Comparison of ENCODE assay signal across 9 cellular contexts in the genomic region with DNA sequence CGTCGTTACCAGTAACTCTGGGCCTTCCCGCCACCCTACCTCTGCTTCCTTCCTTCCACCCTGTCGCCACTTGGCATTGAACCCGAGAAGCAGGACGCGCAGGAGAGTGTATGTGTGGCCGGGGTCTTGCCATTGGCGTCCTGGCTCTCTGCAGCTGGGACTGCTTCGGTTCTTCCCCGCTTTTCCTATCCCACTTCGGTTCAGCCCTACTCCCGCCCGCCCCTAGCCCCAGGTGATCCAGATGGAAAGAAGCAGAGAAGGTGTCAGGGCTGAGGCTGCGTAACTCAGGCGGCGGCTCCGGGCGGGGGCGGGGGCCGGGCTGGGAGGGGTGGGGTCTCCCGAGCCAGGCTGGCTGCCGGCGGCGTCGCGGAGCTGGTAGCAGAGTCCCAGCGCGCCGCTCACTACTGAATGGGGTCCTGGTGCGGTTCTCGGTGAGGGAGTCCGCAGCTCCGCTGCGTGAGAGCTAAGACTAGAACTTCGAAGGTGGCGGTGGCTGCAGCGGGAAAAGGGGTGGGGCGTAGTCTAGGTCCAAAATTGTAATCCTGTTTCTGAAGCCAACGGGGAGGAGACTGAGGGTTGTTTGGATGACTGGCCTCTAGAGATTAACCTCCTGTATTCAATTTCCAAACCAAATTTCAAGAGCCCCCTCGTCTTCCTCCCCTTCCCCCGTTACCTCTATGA. TPM values are rescaled to one million over a fixed set of nuclear protein-coding genes. Genes with fewer than 3 reads are reported as not detected.
DNase-seq lines count a peak whose midpoint lies in the region; ATAC-seq and TF ChIP-seq lines count a peak whose summit lies in the region.
"Had no signal": no experiment of that assay in that cellular context is flagged by ENCODE, and none has a peak within 500 bp of the region (broad histone marks: within the 10 kb centered on the region; RNA-seq: fewer than 3 reads in every experiment).

No MANE protein-coding gene starts in this region.

- peaks cover 0 to 18% (median 0%) of the 10 kb centered on the region in 4 donors for H3K4me1 ChIP-seq in right lobe of liver
- H3K4me1 ChIP-seq in thyroid gland, result peaks cover 0 to 14% of the 10 kb centered on the region in 2 donors

- no peaks in the 10 kb centered on the region for H3K36me3 ChIP-seq in right lobe of liver
- H3K36me3 ChIP-seq in thyroid gland, result no peaks in the 10 kb centered on the region

- H3K4me3 ChIP-seq in right lobe of liver (peak overlapping the region; percentile 12 to 40 (median 23)), thyroid gland (replicated peaks in 1 of 3) (peak overlapping the region in 1 of 3 donors; percentile 38)

- DNase-seq in D341Med (ENCODE audit: low spot score) (peak; percentile 34), NCI-H69 (lab: John Stamatoyannopoulos, UW) (peak; percentile 66), dedifferentiated amniotic fluid mesenchymal stem cell (ENCODE audit: extremely low spot score) (peak; percentile 67), right lobe of liver (peak in 2 of 3 donors; percentile 20 to 35), thyroid gland (peak; percentile 7 to 12), NCI-H226 (no peak), pons (ENCODE audit: low spot score) (no peak)
- no peak for DNase-seq in stimulated activated naive CD4-positive, alpha-beta T cell treated with Interleukin-2 at 50 U/mL for 16 hours (lab: John Stamatoyannopoulos, UW)

- TF ChIP-seq POLR2A in right lobe of liver (IDR thresholded peaks at IDR 0.05), result no peak
- no peak for TF ChIP-seq POLR2A in thyroid gland (IDR thresholded peaks at IDR 0.05)

- no peak overlapping the region for H3K27ac ChIP-seq in right lobe of liver
- H3K27ac ChIP-seq in thyroid gland, result peak overlapping the region in 1 of 3 donors; percentile 36

- no peak for TF ChIP-seq CTCF in right lobe of liver (IDR thresholded peaks at IDR 0.05)
- no peak for TF ChIP-seq CTCF in thyroid gland (IDR thresholded peaks at IDR 0.05)

- intact Hi-C loops in right lobe of liver (cut with DNase I), result no loop called here
- intact Hi-C loops in thyroid gland (cut with DNase I), result no loop called here

- peak; percentile 36 to 57 (median 44) for ATAC-seq in right lobe of liver

- H3K27me3 ChIP-seq in right lobe of liver, result peaks cover 5 to 18% of the 10 kb centered on the region in 2 donors
- H3K27me3 ChIP-seq in thyroid gland, result no peaks in the 10 kb centered on the region

- under 1% methylated on average over 17 of the region's 42 CpGs for WGBS in right lobe of liver (ENCODE audit: insufficient coverage, low coverage, low lambda C conversion rate, missing lambda C conversion rate)
- 5 to 6% methylated on average over 22 to 39 of the region's 42 CpGs for whole genome bisulfite sequencing in thyroid gland, 2 donors

- H3K9me3 ChIP-seq in right lobe of liver (no peaks in the 10 kb centered on the region), thyroid gland (no peaks in the 10 kb centered on the region)

RNA-seq across cellular contexts. Expression of a gene that starts 1.3 kb away (rescaled TPM):
- total RNA-seq in right lobe of liver, result 1 to 10 TPM in 1 of 6 experiments, under 1 TPM in 4, not detected in 1; 0.16 to 1.2 (median 0.39) TPM
- 1 to 10 TPM; 1.9 to 8.6 (median 2.8) TPM for total RNA-seq in thyroid gland
- total RNA-seq: lung microvascular endothelial cell had no signal

Comparison
In these comparisons a context has a peak if more than half of its experiments do, and no peak if none do; other contexts are left out.
1. DNase-seq: peak in D341Med (single experiment), NCI-H69 (single experiment), dedifferentiated amniotic fluid mesenchymal stem cell (single experiment), right lobe of liver (2 of 3) and thyroid gland (2 of 2); none in NCI-H226 (single experiment), stimulated activated naive CD4-positive, alpha-beta T cell treated with Interleukin-2 at 50 U/mL for 16 hours (single experiment) and pons (single experiment).